9 cellular contexts compared by ENCODE assay signal in genomic region chr10:69320521-69320920, GRCh38. TPM values are rescaled to one million over a fixed set of nuclear protein-coding genes. Genes with fewer than 3 reads are reported as not detected.
A peak's percentile ranks its signal among the peaks of the same experiment; 100 is the strongest.
DNase-seq lines count a peak whose midpoint lies in the region; ATAC-seq and TF ChIP-seq lines count a peak whose summit lies in the region.
"Had no signal": no experiment of that assay in that cellular context is flagged by ENCODE, and none has a peak within 500 bp of the region (broad histone marks: within the 10 kb centered on the region; RNA-seq: fewer than 3 reads in every experiment).

No MANE protein-coding gene starts in this region.

- H3K4me2 ChIP-seq in Karpas-422 (ENCODE audit: low read depth, low read length, poor library complexity, severe bottlenecking) (peak overlapping the region; percentile 69), neural progenitor cell (no peak overlapping the region)

- DNase-seq in CD4-positive, CD25-positive, alpha-beta regulatory T cell, result no peak
- DNase-seq in Karpas-422 (no peak), neural progenitor cell (ENCODE audit: low spot score) (no peak), DMS79 (lab: John Stamatoyannopoulos, UW) (no peak), HEK293T (ENCODE audit: extremely low spot score) (no peak)
- no peak for DNase-seq in effector memory CD4-positive, alpha-beta T cell
- DNase-seq: NCI-H1105 treated with DMSO at 0.1 percent for 48 hours had no signal

- no peaks in the 10 kb centered on the region for H3K9me3 ChIP-seq in CD4-positive, CD25-positive, alpha-beta regulatory T cell (ENCODE audit: control insufficient read depth in 2 of 2, low read length in 2 of 2)
- H3K9me3 ChIP-seq in Karpas-422 (ENCODE audit: low read length), result no peaks in the 10 kb centered on the region
- H3K9me3 ChIP-seq in effector memory CD4-positive, alpha-beta T cell (ENCODE audit: control insufficient read depth, low read length), result no peaks in the 10 kb centered on the region
- no peaks in the 10 kb centered on the region for H3K9me3 ChIP-seq in neural progenitor cell (ENCODE audit: low read depth)

- H3F3A ChIP-seq in neural progenitor cell (ENCODE audit: low read depth), result peaks cover 10% of the 10 kb centered on the region

- H3K79me2 ChIP-seq in Karpas-422 (ENCODE audit: low read length) (peaks cover 69% of the 10 kb centered on the region), neural progenitor cell (ENCODE audit: low read depth) (peaks cover 64% of the 10 kb centered on the region)

- H3K27ac ChIP-seq in CD4-positive, CD25-positive, alpha-beta regulatory T cell (ENCODE audit: insufficient read depth, low read length, poor library complexity, severe bottlenecking), result peak overlapping the region; percentile 96
- peak overlapping the region; percentile 63; the same call in 1 of the 2 replicates for H3K27ac ChIP-seq in Karpas-422 (ENCODE audit: low read length)
- peak overlapping the region; percentile 84 for H3K27ac ChIP-seq in effector memory CD4-positive, alpha-beta T cell (ENCODE audit: insufficient read depth, low read length, poor library complexity, severe bottlenecking)
- no peak overlapping the region for H3K27ac ChIP-seq in neural progenitor cell

- no peaks in the 10 kb centered on the region for H3K9me3 Mint-ChIP-seq in CD4-positive, CD25-positive, alpha-beta regulatory T cell
- H3K9me3 Mint-ChIP-seq in neural progenitor cell, result no peaks in the 10 kb centered on the region

- no peaks in the 10 kb centered on the region for H3K27me3 ChIP-seq in CD4-positive, CD25-positive, alpha-beta regulatory T cell (ENCODE audit: control insufficient read depth, insufficient read depth, low read length)
- H3K27me3 ChIP-seq in Karpas-422 (ENCODE audit: low read length) (no peaks in the 10 kb centered on the region), neural progenitor cell (no peaks in the 10 kb centered on the region)
- H3K27me3 ChIP-seq in effector memory CD4-positive, alpha-beta T cell (replicated peaks; ENCODE audit: control insufficient read depth, insufficient read depth, low read length, poor library complexity, severe bottlenecking), result no peaks in the 10 kb centered on the region

- H3K36me3 ChIP-seq in CD4-positive, CD25-positive, alpha-beta regulatory T cell (ENCODE audit: control insufficient read depth, insufficient read depth, low read length), result no peaks in the 10 kb centered on the region
- H3K36me3 ChIP-seq in Karpas-422 (ENCODE audit: insufficient read depth, low read length) (no peaks in the 10 kb centered on the region), neural progenitor cell (no peaks in the 10 kb centered on the region)
- H3K36me3 ChIP-seq in effector memory CD4-positive, alpha-beta T cell (ENCODE audit: control insufficient read depth, insufficient read depth, low read length), result no peaks in the 10 kb centered on the region

- peak overlapping the region; percentile 37 to 95 (median 85) for H3K27ac Mint-ChIP-seq in CD4-positive, CD25-positive, alpha-beta regulatory T cell
- no peak overlapping the region for H3K27ac Mint-ChIP-seq in neural progenitor cell

- no peak for TF ChIP-seq CTCF in neural progenitor cell (IDR thresholded peaks at IDR 0.05)

- H3K36me3 Mint-ChIP-seq in CD4-positive, CD25-positive, alpha-beta regulatory T cell, result no peaks in the 10 kb centered on the region
- H3K36me3 Mint-ChIP-seq in neural progenitor cell, result no peaks in the 10 kb centered on the region

- H3K4me3 Mint-ChIP-seq in CD4-positive, CD25-positive, alpha-beta regulatory T cell, result peak overlapping the region; percentile 95 to 99 (median 96)
- H3K4me3 Mint-ChIP-seq in neural progenitor cell, result peak overlapping the region; percentile 94

- no peak overlapping the region for H2AFZ ChIP-seq in Karpas-422 (ENCODE audit: low read length)
- no peak overlapping the region for H2AFZ ChIP-seq in neural progenitor cell (replicated peaks)

- no peaks in the 10 kb centered on the region for H3K27me3 Mint-ChIP-seq in CD4-positive, CD25-positive, alpha-beta regulatory T cell
- peaks cover 3% of the 10 kb centered on the region for H3K27me3 Mint-ChIP-seq in neural progenitor cell (ENCODE audit: insufficient read depth, low read depth)

- H3K4me3 ChIP-seq in CD4-positive, CD25-positive, alpha-beta regulatory T cell (ENCODE audit: low read depth, low read length), result peak overlapping the region; percentile 95
- H3K4me3 ChIP-seq in Karpas-422 (ENCODE audit: low read length) (peak overlapping the region; percentile 78), neural progenitor cell (no peak overlapping the region)
- no peak overlapping the region for H3K4me3 ChIP-seq in effector memory CD4-positive, alpha-beta T cell (ENCODE audit: insufficient read depth, low read depth, low read length, poor library complexity, severe bottlenecking)

- peak overlapping the region; percentile 89 for H3K9ac ChIP-seq in Karpas-422 (ENCODE audit: low read length)
- no peak overlapping the region for H3K9ac ChIP-seq in neural progenitor cell

- H3K4me1 Mint-ChIP-seq in CD4-positive, CD25-positive, alpha-beta regulatory T cell, result peaks cover 15 to 65% (median 24%) of the 10 kb centered on the region in 4 donors
- H3K4me1 Mint-ChIP-seq in neural progenitor cell, result peaks cover 31% of the 10 kb centered on the region

- peaks cover 48% of the 10 kb centered on the region for H3K4me1 ChIP-seq in CD4-positive, CD25-positive, alpha-beta regulatory T cell (ENCODE audit: control insufficient read depth, insufficient read depth, low read length, poor library complexity, severe bottlenecking)
- H3K4me1 ChIP-seq in Karpas-422 (ENCODE audit: low read length) (peaks cover 53% of the 10 kb centered on the region), neural progenitor cell (peaks cover 11% of the 10 kb centered on the region)
- H3K4me1 ChIP-seq in effector memory CD4-positive, alpha-beta T cell (ENCODE audit: control insufficient read depth, insufficient read depth, low read length, poor library complexity, severe bottlenecking), result peaks cover 26% of the 10 kb centered on the region

- H4K20me1 ChIP-seq in Karpas-422 (ENCODE audit: insufficient read depth, low read depth, low read length) (peaks cover 22% of the 10 kb centered on the region; the same call in 1 of the 2 replicates), neural progenitor cell (ENCODE audit: low read depth) (peaks cover 24% of the 10 kb centered on the region)

- POLR2A ChIA-PET in HEK293T (lab: Yijun Ruan, JAX), result interaction anchor here (1.9 to 2.7 kb wide), 2 partner anchors 13 to 72 kb away, joined by 6 to 7 read pairs; no protein-coding TSS in a partner anchor

- ATAC-seq in CD4-positive, CD25-positive, alpha-beta regulatory T cell (ENCODE audit: low read depth in 2 of 2), result no peak
- ATAC-seq in HG02884 (IDR thresholded peaks at IDR 0.05; ENCODE audit: unreplicated experiment), result no peak
- ATAC-seq in GM19023 (IDR thresholded peaks at IDR 0.05; ENCODE audit: unreplicated experiment), result no peak

- no peaks in the 10 kb centered on the region for H3K9me2 ChIP-seq in Karpas-422 (replicated peaks; ENCODE audit: insufficient read depth, low read length)

- CTCF ChIA-PET in HEK293T (lab: Yijun Ruan, JAX), result no interaction called here

TF ChIP-seq in HEK293T, 16 proteins besides CTCF, POLR2A, EP300 and RAD21:
- no peak for TF ChIP-seq SP1 (IDR thresholded peaks at IDR 0.05)

RNA-seq across cellular contexts. Expression of gene HK1, which starts 42.2 kb away (rescaled TPM):
- 86.4 TPM for total RNA-seq in CD4-positive, CD25-positive, alpha-beta regulatory T cell
- 100 to 1,000 TPM in 3 of 4 donors, 10 to 100 TPM in 1; 95.6 to 115 (median 106) TPM for polyA plus RNA-seq in CD4-positive, CD25-positive, alpha-beta regulatory T cell
- 54.6 and 86.5 TPM in 2 replicates for total RNA-seq in Karpas-422 (2014; rRNA removed; shearing (Covaris generic); ENCODE audit: low replicate concordance)
- total RNA-seq in neural progenitor cell (ENCODE audit: low replicate concordance), result 30.1 and 45.8 TPM in 2 replicates

Comparison
In these comparisons a context has a peak if more than half of its experiments do, and no peak if none do; other contexts are left out.
1. H3K4me3 ChIP-seq: peak in CD4-positive, CD25-positive, alpha-beta regulatory T cell (single experiment) and Karpas-422 (single experiment); none in effector memory CD4-positive, alpha-beta T cell (single experiment) and neural progenitor cell (single experiment).